21 cellular contexts compared by ENCODE assay signal in the genomic region with DNA sequence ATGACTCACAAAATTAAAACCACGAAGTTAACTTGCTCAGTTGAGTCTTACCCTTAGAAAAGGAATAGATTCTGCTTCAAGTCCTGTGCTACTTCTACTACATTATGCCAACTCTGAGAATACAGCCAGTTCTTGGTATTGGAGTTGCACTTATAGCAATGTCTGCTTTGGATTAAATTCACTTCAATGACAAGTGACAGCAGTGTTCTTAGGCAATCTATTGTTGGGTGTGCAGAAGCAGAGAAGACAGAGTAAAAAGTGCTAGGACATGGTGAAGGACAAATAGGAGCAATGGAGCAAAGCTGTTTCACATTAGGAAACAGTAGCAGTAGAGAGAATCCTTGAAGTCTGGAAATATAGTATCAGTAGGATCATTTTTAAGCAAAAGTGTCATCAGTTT.
"Had no signal": no experiment of that assay in that cellular context is flagged by ENCODE, and none has a peak within 500 bp of the region (broad histone marks: within the 10 kb centered on the region; RNA-seq: fewer than 3 reads in every experiment).

No MANE protein-coding gene starts in this region.

- H3K36me3 ChIP-seq: colonic mucosa, esophagus squamous epithelium, gastrocnemius medialis, left lung, lower lobe of right lung, pancreas, sigmoid colon, stomach, thyroid gland had no signal

- H3K9me3 ChIP-seq: colonic mucosa, esophagus squamous epithelium, gastrocnemius medialis, left lung, lower lobe of right lung, pancreas, sigmoid colon, stomach, thyroid gland had no signal

- H3K27me3 ChIP-seq: colonic mucosa, esophagus squamous epithelium, gastrocnemius medialis, hepatocyte, left lung, pancreas, sigmoid colon, stomach, thyroid gland had no signal

- ATAC-seq: gastrocnemius medialis; left lung; lower lobe of right lung; naive thymus-derived CD8-positive, alpha-beta T cell; pancreas; stimulated activated effector memory CD8-positive, alpha-beta T cell treated with anti-CD3 and anti-CD28 coated beads, Interleukin-12 subunit alpha, Interleukin-12 subunit beta, amount 100 ng/mL, for 72 hours had no signal

- DNase-seq: colonic mucosa; effector memory CD4-positive, alpha-beta T cell; esophagus squamous epithelium; foreskin fibroblast; gastrocnemius medialis; head of caudate nucleus; kidney; left lung; lower lobe of right lung; naive thymus-derived CD8-positive, alpha-beta T cell; nephron progenitor cell; occipital lobe; pancreas; sigmoid colon; stimulated activated CD4-positive, alpha-beta T cell treated with anti-CD3 and anti-CD28 coated beads, Interleukin-2, amount 100 ng/mL, for 24 hours; stimulated activated CD4-positive, alpha-beta T cell treated with anti-CD3 and anti-CD28 coated beads, Interleukin-4, amount 100 ng/mL, for 24 hours; stimulated activated naive CD4-positive, alpha-beta T cell treated with Interleukin-2 at 50 U/mL for 16 hours; stomach; thyroid gland had no signal

- H3K4me3 ChIP-seq: colonic mucosa, esophagus squamous epithelium, gastrocnemius medialis, hepatocyte, left lung, lower lobe of right lung, pancreas, sigmoid colon, stomach, thyroid gland had no signal

- H3K79me2 ChIP-seq: hepatocyte had no signal

- H3K27ac ChIP-seq: colonic mucosa, esophagus squamous epithelium, gastrocnemius medialis, hepatocyte, left lung, lower lobe of right lung, pancreas, sigmoid colon, stomach, thyroid gland had no signal

- H3K4me1 ChIP-seq: colonic mucosa, esophagus squamous epithelium, gastrocnemius medialis, left lung, lower lobe of right lung, pancreas, sigmoid colon, stomach, thyroid gland had no signal

- H2AFZ ChIP-seq: hepatocyte had no signal

- H3K4me2 ChIP-seq: hepatocyte had no signal
